ENCODE assay signal across 1 cellular context in genomic region chr9:127224178-127224882, GRCh38.
TF ChIP-seq lines count a peak whose summit lies in the region.

No MANE protein-coding gene starts in this region.

TF ChIP-seq in HEK293, 187 proteins besides CTCF, POLR2A, EP300 and RAD21 (continued from another document and continues in another):
- TF ChIP-seq ZNF398 (tag by site-specific recombination; IDR thresholded peaks at IDR 0.05) (peak; percentile 27; the same call in 1 of the 2 replicates), ZNF529 (tag by site-specific recombination; IDR thresholded peaks at IDR 0.05; ENCODE audit: insufficient replicate concordance) (no peak), ZEB2 (tag by site-specific recombination; IDR thresholded peaks at IDR 0.05) (0 out of 2 replicates have a peak, but pooled peaks have one; percentile 23), HIC1 (tag by site-specific recombination; IDR thresholded peaks at IDR 0.05) (peak; percentile 93), PATZ1 (tag by site-specific recombination; IDR thresholded peaks at IDR 0.05) (peak; percentile 89), KLF16 (tag by site-specific recombination; IDR thresholded peaks at IDR 0.05) (peak; percentile 83), ZBTB7A (tag by site-specific recombination; IDR thresholded peaks at IDR 0.05; ENCODE audit: low read depth) (peak; percentile 39; the same call in 1 of the 2 replicates), ZNF664 (tag by site-specific recombination; IDR thresholded peaks at IDR 0.05) (no peak), ZNF596 (tag by site-specific recombination; IDR thresholded peaks at IDR 0.05) (no peak), ZNF223 (tag by site-specific recombination; IDR thresholded peaks at IDR 0.05) (no peak), ZNF335 (tag by site-specific recombination; conservative IDR thresholded peaks at IDR 0.05) (peak; percentile 69), SP2 (tag by site-specific recombination; IDR thresholded peaks at IDR 0.05) (peak; percentile 88), ZNF280C (tag by site-specific recombination; IDR thresholded peaks at IDR 0.05) (no peak), ZNF394 (tag by site-specific recombination; IDR thresholded peaks at IDR 0.05; ENCODE audit: borderline replicate concordance) (no peak), ZNF132 (tag by site-specific recombination; IDR thresholded peaks at IDR 0.05; ENCODE audit: borderline replicate concordance) (no peak), ZSCAN4 (tag by site-specific recombination; IDR thresholded peaks at IDR 0.05) (no peak), ZNF785 (tag by site-specific recombination; IDR thresholded peaks at IDR 0.05) (peak; percentile 79; the same call in 1 of the 2 replicates), ZNF514 (tag by site-specific recombination; IDR thresholded peaks at IDR 0.05) (no peak), ZNF692 (tag by site-specific recombination; IDR thresholded peaks at IDR 0.05) (peak; percentile 83), ZNF677 (tag by site-specific recombination; IDR thresholded peaks at IDR 0.05) (no peak), ZNF2 (tag by site-specific recombination; IDR thresholded peaks at IDR 0.05) (0 out of 2 replicates have a peak, but pooled peaks have one; percentile 16), ZBTB48 (tag by site-specific recombination; IDR thresholded peaks at IDR 0.05) (peak; percentile 70), ZNF324 (tag by site-specific recombination; IDR thresholded peaks at IDR 0.05) (peak; percentile 47; the same call in 1 of the 2 replicates), ZBTB8A (tag by site-specific recombination; IDR thresholded peaks at IDR 0.05) (peak; percentile 54; the same call in 1 of the 2 replicates), PRDM4 (tag by site-specific recombination; IDR thresholded peaks at IDR 0.05) (no peak), ZFP69B (tag by site-specific recombination; IDR thresholded peaks at IDR 0.05) (peak; percentile 81; the same call in 1 of the 2 replicates), ZNF777 (tag by site-specific recombination; IDR thresholded peaks at IDR 0.05; ENCODE audit: borderline replicate concordance) (peak; percentile 54; the same call in 1 of the 2 replicates), KLF8 (tag by site-specific recombination; IDR thresholded peaks at IDR 0.05) (peak; percentile 96), SP3 (tag by site-specific recombination; IDR thresholded peaks at IDR 0.05) (peak; percentile 99), ZNF510 (tag by site-specific recombination; IDR thresholded peaks at IDR 0.05; ENCODE audit: insufficient replicate concordance) (no peak), ZNF473 (tag by site-specific recombination; IDR thresholded peaks at IDR 0.05) (no peak), PRDM10 (tag by site-specific recombination; IDR thresholded peaks at IDR 0.05) (peak; percentile 77), ZNF366 (tag by site-specific recombination; conservative IDR thresholded peaks at IDR 0.05) (0 out of 2 replicates have a peak, but pooled peaks have one; percentile 27), ZNF600 (tag by site-specific recombination; IDR thresholded peaks at IDR 0.05) (peak; percentile 67; the same call in 1 of the 2 replicates), ZBTB10 (tag by site-specific recombination; IDR thresholded peaks at IDR 0.05) (peak; percentile 73), ZNF792 (tag by site-specific recombination; IDR thresholded peaks at IDR 0.05) (0 out of 2 replicates have a peak, but pooled peaks have one; percentile 61), ZBTB17 (tag by site-specific recombination; IDR thresholded peaks at IDR 0.05) (peak; percentile 69)
